In the genomic region with DNA sequence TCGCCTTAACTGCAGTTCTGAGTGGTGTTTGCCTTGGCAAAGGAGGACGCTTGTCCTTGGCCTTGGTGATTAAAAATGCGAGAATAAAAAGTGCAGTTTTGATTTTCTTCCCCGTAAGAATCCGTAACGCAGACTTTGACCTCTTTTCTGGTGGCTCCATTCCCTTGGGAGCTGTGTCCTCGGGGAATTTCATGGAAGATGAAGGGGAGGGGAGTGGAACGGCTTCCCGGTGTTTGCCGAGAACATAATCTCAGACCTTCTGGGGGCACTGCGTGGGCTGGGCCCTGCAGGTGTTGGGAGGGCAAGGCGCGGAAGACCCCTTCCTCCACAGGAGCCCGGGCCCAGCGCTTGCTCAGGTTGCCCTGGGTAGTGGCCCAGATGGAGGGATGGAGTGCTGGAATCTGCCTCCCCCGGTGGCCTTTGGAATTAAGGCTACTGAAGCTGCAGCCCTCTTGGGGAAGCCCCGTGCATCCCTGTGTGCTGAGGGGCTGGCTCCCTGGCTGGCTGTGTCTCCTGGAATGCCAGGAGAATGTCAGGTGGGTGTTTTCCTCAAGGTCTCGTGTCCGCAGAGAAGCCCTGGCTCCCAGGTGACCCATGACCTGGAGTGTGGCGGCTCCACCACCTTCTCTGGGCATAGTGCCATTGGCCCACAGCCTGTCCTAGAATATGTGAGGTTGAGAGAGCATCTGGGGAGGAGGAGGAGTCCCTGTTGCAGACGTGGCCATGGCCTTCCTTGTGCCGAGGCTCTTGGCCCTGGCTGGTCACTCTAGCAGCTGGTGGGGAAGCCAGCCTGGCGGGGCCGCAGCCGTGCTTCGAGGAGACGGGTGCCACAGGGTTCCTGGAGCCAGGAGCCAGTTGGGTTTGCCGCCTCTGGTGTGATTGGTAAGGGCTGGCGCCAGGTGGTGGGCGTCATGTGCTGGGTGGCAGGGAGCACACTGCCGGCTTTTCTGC, we compare ENCODE assay signal across 11 cellular contexts. TPM values are rescaled to one million over a fixed set of nuclear protein-coding genes. Genes with fewer than 3 reads are reported as not detected.
DNase-seq lines count a peak whose midpoint lies in the region; FAIRE-seq and TF ChIP-seq lines count a peak whose summit lies in the region.
"Had no signal": no experiment of that assay in that cellular context is flagged by ENCODE, and none has a peak within 500 bp of the region (broad histone marks: within the 10 kb centered on the region; RNA-seq: fewer than 3 reads in every experiment).

No MANE protein-coding gene starts in this region.

- H3K9ac ChIP-seq in kidney (ENCODE audit: low read length in 2 of 2) (peak overlapping the region in 1 of 2 donors; percentile 62), colonic mucosa (ENCODE audit: low read depth in 2 of 2, low read length in 2 of 2) (peak overlapping the region in 1 of 2 donors; percentile 53)

- no peak for FAIRE-seq in kidney (lab: Jason Lieb, UNC)
- FAIRE-seq: endothelial cell of umbilical vein had no signal

- H3K4me3 Mint-ChIP-seq in brain: peak overlapping the region; percentile 91 to 98 (median 97)
- no peak overlapping the region for H3K4me3 Mint-ChIP-seq in activated naive CD4-positive, alpha-beta T cell treated with anti-CD3 and anti-CD28 coated beads for 36 hours
- no peak overlapping the region for H3K4me3 Mint-ChIP-seq in activated CD4-positive, alpha-beta memory T cell treated with anti-CD3 and anti-CD28 coated beads, Interleukin-2, amount 10 ng/mL, durations not matched to agents 7 days and 5 days

- peak overlapping the region; percentile 75 to 82 for H3K4me3 ChIP-seq in kidney (ENCODE audit: low read length in 2 of 2)
- peak overlapping the region in 3 of 4 donors; percentile 61 to 67 (median 63) for H3K4me3 ChIP-seq in sigmoid colon
- no peak overlapping the region for H3K4me3 ChIP-seq in colonic mucosa

- peak; percentile 64 for DNase-seq in HT-29 (ENCODE audit: low spot score)
- peak; percentile 86 for DNase-seq in kidney
- DNase-seq in sigmoid colon: no peak
- no peak for DNase-seq in H4 (ENCODE audit: low spot score)
- DNase-seq in activated naive CD4-positive, alpha-beta T cell treated with anti-CD3 and anti-CD28 coated beads for 36 hours: no peak
- no peak for DNase-seq in colonic mucosa
- no peak for DNase-seq in activated CD4-positive, alpha-beta memory T cell treated with anti-CD3 and anti-CD28 coated beads, Interleukin-2, amount 10 ng/mL, durations not matched to agents 7 days and 5 days
- DNase-seq: activated gamma-delta T cell treated with Interleukin-2 at 50 U/mL for 16 hours; NK-92 treated with Interleukin-12 subunit alpha and Interleukin-12 subunit beta, amount 100 ng/mL, for 24 hours had no signal

- no peak for TF ChIP-seq CTCF in brain (conservative IDR thresholded peaks at IDR 0.05)
- no peak for TF ChIP-seq CTCF in kidney (IDR thresholded peaks at IDR 0.05; ENCODE audit: borderline replicate concordance, extremely low read depth, insufficient read depth)
- TF ChIP-seq CTCF in sigmoid colon (IDR thresholded peaks at IDR 0.05): no peak
- no peak for TF ChIP-seq CTCF in colonic mucosa (IDR thresholded peaks at IDR 0.05)

- H3K27me3 ChIP-seq in sigmoid colon: no peaks in the 10 kb centered on the region
- H3K27me3 ChIP-seq in colonic mucosa: no peaks in the 10 kb centered on the region

- peaks cover 81% of the 10 kb centered on the region for H3K4me1 Mint-ChIP-seq in brain
- H3K4me1 Mint-ChIP-seq in activated naive CD4-positive, alpha-beta T cell treated with anti-CD3 and anti-CD28 coated beads for 36 hours (ENCODE audit: low read depth): peaks cover 15% of the 10 kb centered on the region
- peaks cover 13% of the 10 kb centered on the region for H3K4me1 Mint-ChIP-seq in activated CD4-positive, alpha-beta memory T cell treated with anti-CD3 and anti-CD28 coated beads, Interleukin-2, amount 10 ng/mL, durations not matched to agents 7 days and 5 days

- H3K36me3 Mint-ChIP-seq in brain: peaks cover 18% of the 10 kb centered on the region
- no peaks in the 10 kb centered on the region for H3K36me3 Mint-ChIP-seq in activated naive CD4-positive, alpha-beta T cell treated with anti-CD3 and anti-CD28 coated beads for 36 hours (ENCODE audit: low read depth)
- no peaks in the 10 kb centered on the region for H3K36me3 Mint-ChIP-seq in activated CD4-positive, alpha-beta memory T cell treated with anti-CD3 and anti-CD28 coated beads, Interleukin-2, amount 10 ng/mL, durations not matched to agents 7 days and 5 days (ENCODE audit: low read depth)

- CTCF ChIA-PET in activated naive CD4-positive, alpha-beta T cell treated with anti-CD3 and anti-CD28 coated beads for 36 hours (lab: Charles Lee): interaction anchor here (0.7 kb wide), 1 partner anchor 60 kb away, joined by 3 read pairs; no protein-coding TSS in a partner anchor
- CTCF ChIA-PET in activated CD4-positive, alpha-beta memory T cell treated with anti-CD3 and anti-CD28 coated beads, Interleukin-2, amount 10 ng/mL, durations not matched to agents 7 days and 5 days (lab: Charles Lee): interaction anchor here (2.0 kb wide), 1 partner anchor 14 kb away, joined by 10 read pairs; no protein-coding TSS in a partner anchor

- WGBS in sigmoid colon, 2 donors: 84 to 88% methylated on average over 31 of the region's 31 CpGs

- H3K4me1 ChIP-seq in kidney (ENCODE audit: control insufficient read depth in 1 of 2, insufficient read depth in 1 of 2, low read depth in 1 of 2, low read length in 2 of 2) (peaks cover 32 to 56% of the 10 kb centered on the region in 2 donors), sigmoid colon (peaks cover 0 to 83% (median 78%) of the 10 kb centered on the region in 4 donors), colonic mucosa (no peaks in the 10 kb centered on the region)

- no peaks in the 10 kb centered on the region for H3K9me3 ChIP-seq in kidney (ENCODE audit: control insufficient read depth in 1 of 2, low read length in 2 of 2)
- H3K9me3 ChIP-seq in sigmoid colon: no peaks in the 10 kb centered on the region
- H3K9me3 ChIP-seq in colonic mucosa: no peaks in the 10 kb centered on the region

- H3K36me3 ChIP-seq in kidney (ENCODE audit: control insufficient read depth in 1 of 2, insufficient read depth in 2 of 2, low read length in 2 of 2) (no peaks in the 10 kb centered on the region), sigmoid colon (no peaks in the 10 kb centered on the region), colonic mucosa (no peaks in the 10 kb centered on the region)

- TF ChIP-seq EP300 in sigmoid colon (IDR thresholded peaks at IDR 0.05): no peak

- peaks cover 0 to 4% (median 0%) of the 10 kb centered on the region in 5 experiments for H3K9me3 Mint-ChIP-seq in brain
- no peaks in the 10 kb centered on the region for H3K9me3 Mint-ChIP-seq in activated naive CD4-positive, alpha-beta T cell treated with anti-CD3 and anti-CD28 coated beads for 36 hours
- no peaks in the 10 kb centered on the region for H3K9me3 Mint-ChIP-seq in activated CD4-positive, alpha-beta memory T cell treated with anti-CD3 and anti-CD28 coated beads, Interleukin-2, amount 10 ng/mL, durations not matched to agents 7 days and 5 days

- POLR2A ChIA-PET in activated CD4-positive, alpha-beta memory T cell treated with anti-CD3 and anti-CD28 coated beads, Interleukin-2, amount 10 ng/mL, durations not matched to agents 7 days and 5 days (lab: Charles Lee): interaction anchor here (1.1 kb wide), 1 partner anchor 14 kb away, joined by 3 read pairs; no protein-coding TSS in a partner anchor

- no peak for TF ChIP-seq POLR2A in sigmoid colon (IDR thresholded peaks at IDR 0.05)

- peak overlapping the region; percentile 54 to 84 (median 72) for H3K27ac Mint-ChIP-seq in brain
- no peak overlapping the region for H3K27ac Mint-ChIP-seq in activated naive CD4-positive, alpha-beta T cell treated with anti-CD3 and anti-CD28 coated beads for 36 hours
- H3K27ac Mint-ChIP-seq in activated CD4-positive, alpha-beta memory T cell treated with anti-CD3 and anti-CD28 coated beads, Interleukin-2, amount 10 ng/mL, durations not matched to agents 7 days and 5 days: no peak overlapping the region

- intact Hi-C loops in kidney (cut with DNase I) (no loop called here), sigmoid colon (cut with DNase I) (loop anchor here (5.0 to 10.0 kb wide), 2 partner anchors 46 to 187 kb away; partner anchors contain the start of genes CEP131 and CHMP6), colonic mucosa (cut with DNase I) (no loop called here)
- intact Hi-C loops in activated naive CD4-positive, alpha-beta T cell treated with anti-CD3 and anti-CD28 coated beads for 36 hours (cut with micrococcal nuclease): loop anchor here (10.0 kb wide), 1 partner anchor 447 kb away; no protein-coding TSS in a partner anchor

- H3K27ac ChIP-seq in kidney (ENCODE audit: low read depth in 2 of 2, low read length in 2 of 2) (peak overlapping the region; percentile 73 to 74), sigmoid colon (peak overlapping the region; percentile 76 to 92 (median 87)), colonic mucosa (no peak overlapping the region)

- peaks cover 6% of the 10 kb centered on the region for H3K27me3 Mint-ChIP-seq in brain
- H3K27me3 Mint-ChIP-seq in activated naive CD4-positive, alpha-beta T cell treated with anti-CD3 and anti-CD28 coated beads for 36 hours (ENCODE audit: low read depth): peaks cover 19% of the 10 kb centered on the region
- H3K27me3 Mint-ChIP-seq in activated CD4-positive, alpha-beta memory T cell treated with anti-CD3 and anti-CD28 coated beads, Interleukin-2, amount 10 ng/mL, durations not matched to agents 7 days and 5 days: peaks cover 37% of the 10 kb centered on the region

RNA-seq across cellular contexts. Expression of gene BAIAP2, which starts 3.1 kb away (rescaled TPM):
- total RNA-seq in HT-29 (2014; rRNA removed; shearing (Covaris generic)): 93.8 and 105 TPM in 2 replicates
- polyA plus RNA-seq in brain (ENCODE audit: insufficient read depth, low read depth, low replicate concordance) (87.8 TPM), kidney (ENCODE audit: insufficient read depth, low read depth, low replicate concordance) (44.5 TPM), sigmoid colon (10 to 100 TPM in 2 of 3 donors, 1 to 10 TPM in 1; 6.5 to 17.2 (median 14.4) TPM)
- total RNA-seq in kidney (45.8 TPM), sigmoid colon (10 to 100 TPM; 32.6 to 52.3 (median 50.9) TPM), colonic mucosa (10 to 100 TPM; 14.7 to 22.7 TPM)
- total RNA-seq in H4 (2014; rRNA removed; shearing (Covaris generic)): 42.4 and 47.7 TPM in 2 replicates
- 1 to 10 TPM; 3.9 to 4.2 TPM for total RNA-seq in activated naive CD4-positive, alpha-beta T cell treated with anti-CD3 and anti-CD28 coated beads for 36 hours
- total RNA-seq in activated CD4-positive, alpha-beta memory T cell treated with anti-CD3 and anti-CD28 coated beads, Interleukin-2, amount 10 ng/mL, durations not matched to agents 7 days and 5 days: 1 to 10 TPM; 1.5 to 2.4 TPM

RNA-seq across cellular contexts. Expression of gene CHMP6, which starts 46.4 kb away (rescaled TPM):
- 9.7 and 12.7 TPM in 2 replicates for total RNA-seq in HT-29 (2014; rRNA removed; shearing (Covaris generic))
- 35.2 TPM for polyA plus RNA-seq in brain (ENCODE audit: insufficient read depth, low read depth, low replicate concordance)
- 28.0 TPM for total RNA-seq in kidney
- 34.1 TPM for polyA plus RNA-seq in kidney (ENCODE audit: insufficient read depth, low read depth, low replicate concordance)
- 10 to 100 TPM; 15.7 to 28.2 (median 22.2) TPM for total RNA-seq in sigmoid colon
- 10 to 100 TPM; 36.3 to 40.4 (median 37.2) TPM for polyA plus RNA-seq in sigmoid colon
- 19.7 and 21.4 TPM in 2 replicates for total RNA-seq in H4 (2014; rRNA removed; shearing (Covaris generic))
- 10 to 100 TPM; 10.1 to 10.6 TPM for total RNA-seq in activated naive CD4-positive, alpha-beta T cell treated with anti-CD3 and anti-CD28 coated beads for 36 hours
- total RNA-seq in colonic mucosa: 10 to 100 TPM; 29.1 to 43.5 TPM
- total RNA-seq in activated CD4-positive, alpha-beta memory T cell treated with anti-CD3 and anti-CD28 coated beads, Interleukin-2, amount 10 ng/mL, durations not matched to agents 7 days and 5 days: 10 to 100 TPM; 30.3 to 31.6 TPM

Comparison
In these comparisons a context has a peak if more than half of its experiments do, and no peak if none do; other contexts are left out.
1. DNase-seq: peak in HT-29 (single experiment) and kidney (single experiment); none in sigmoid colon (single experiment), H4 (single experiment), activated naive CD4-positive, alpha-beta T cell treated with anti-CD3 and anti-CD28 coated beads for 36 hours (single experiment), colonic mucosa (single experiment) and activated CD4-positive, alpha-beta memory T cell treated with anti-CD3 and anti-CD28 coated beads, Interleukin-2, amount 10 ng/mL, durations not matched to agents 7 days and 5 days (single experiment).
2. H3K27ac Mint-ChIP-seq: peak in brain (5 of 5); none in activated naive CD4-positive, alpha-beta T cell treated with anti-CD3 and anti-CD28 coated beads for 36 hours (single experiment) and activated CD4-positive, alpha-beta memory T cell treated with anti-CD3 and anti-CD28 coated beads, Interleukin-2, amount 10 ng/mL, durations not matched to agents 7 days and 5 days (single experiment).
3. H3K4me3 Mint-ChIP-seq: peak in brain (5 of 5); none in activated naive CD4-positive, alpha-beta T cell treated with anti-CD3 and anti-CD28 coated beads for 36 hours (single experiment) and activated CD4-positive, alpha-beta memory T cell treated with anti-CD3 and anti-CD28 coated beads, Interleukin-2, amount 10 ng/mL, durations not matched to agents 7 days and 5 days (single experiment).
4. intact Hi-C loops: an anchor here in sigmoid colon (5.0 to 10.0 kb wide) and activated naive CD4-positive, alpha-beta T cell treated with anti-CD3 and anti-CD28 coated beads for 36 hours (10.0 kb wide); none called in kidney and colonic mucosa.